Comparison of ENCODE assay signal across 1 cellular context in genomic region chr5:14915291-14915976, GRCh38.
A peak's percentile ranks its signal among the peaks of the same experiment; 100 is the strongest.
TF ChIP-seq lines count a peak whose summit lies in the region.

No MANE protein-coding gene starts in this region.

TF ChIP-seq in HepG2, 621 proteins besides CTCF, POLR2A, EP300 and RAD21 (continued from another document and continues in another):
- TF ChIP-seq AHDC1 (CRISPR knock-in tag; IDR thresholded peaks at IDR 0.05; ENCODE audit: borderline replicate concordance) (peak; percentile 86; the same call in 1 of the 2 replicates), SKI (IDR thresholded peaks at IDR 0.05; ENCODE audit: partially characterized antibody) (peak; percentile 15), SP4 (CRISPR knock-in tag; IDR thresholded peaks at IDR 0.05) (no peak), ZMYM2 (CRISPR knock-in tag; IDR thresholded peaks at IDR 0.05) (peak; percentile 79; the same call in 1 of the 2 replicates), ZNF83 (CRISPR knock-in tag; IDR thresholded peaks at IDR 0.05; ENCODE audit: borderline replicate concordance) (no peak), MBD4 (IDR thresholded peaks at IDR 0.05; ENCODE audit: borderline replicate concordance, low read length) (no peak), NBN (conservative IDR thresholded peaks at IDR 0.05) (no peak), BRD4 (CRISPR knock-in tag; IDR thresholded peaks at IDR 0.05) (no peak), ZNF720 (CRISPR knock-in tag; IDR thresholded peaks at IDR 0.05) (no peak), TGIF2 (CRISPR knock-in tag; IDR thresholded peaks at IDR 0.05) (no peak), ZNF788 (CRISPR knock-in tag; IDR thresholded peaks at IDR 0.05; ENCODE audit: borderline replicate concordance) (no peak), ZBTB49 (CRISPR knock-in tag; IDR thresholded peaks at IDR 0.05; ENCODE audit: borderline replicate concordance) (no peak), DNMT1 (CRISPR knock-in tag; IDR thresholded peaks at IDR 0.05) (no peak), SSRP1 (CRISPR knock-in tag; IDR thresholded peaks at IDR 0.05) (no peak), KMT2A (CRISPR knock-in tag; IDR thresholded peaks at IDR 0.05) (no peak), FOXK1 (CRISPR knock-in tag; IDR thresholded peaks at IDR 0.05; ENCODE audit: borderline replicate concordance, low read depth) (no peak), TMF1 (CRISPR knock-in tag; IDR thresholded peaks at IDR 0.05; ENCODE audit: low read depth) (no peak), HNRNPLL (IDR thresholded peaks at IDR 0.05; ENCODE audit: low read depth, low read length, poor library complexity, severe bottlenecking) (no peak), EEA1 (CRISPR knock-in tag; IDR thresholded peaks at IDR 0.05; ENCODE audit: borderline replicate concordance) (no peak), MZF1 (CRISPR knock-in tag; IDR thresholded peaks at IDR 0.05; ENCODE audit: borderline replicate concordance) (no peak), ZNF317 (CRISPR knock-in tag; IDR thresholded peaks at IDR 0.05) (no peak), PHF20 (CRISPR knock-in tag; IDR thresholded peaks at IDR 0.05) (no peak), ZNF777 (CRISPR knock-in tag; IDR thresholded peaks at IDR 0.05) (no peak), ARNTL (CRISPR knock-in tag; IDR thresholded peaks at IDR 0.05) (no peak), KLF6 (CRISPR knock-in tag; IDR thresholded peaks at IDR 0.05) (no peak), ZNF205 (CRISPR knock-in tag; IDR thresholded peaks at IDR 0.05) (no peak), ZNF724P (CRISPR knock-in tag; IDR thresholded peaks at IDR 0.05; ENCODE audit: borderline replicate concordance) (no peak), POLR2AphosphoS2 (IDR thresholded peaks at IDR 0.05; ENCODE audit: low read depth, low read length) (no peak), HHEX (CRISPR knock-in tag; IDR thresholded peaks at IDR 0.05) (no peak), MEF2D (CRISPR knock-in tag; IDR thresholded peaks at IDR 0.05) (no peak), MTF2 (CRISPR knock-in tag; IDR thresholded peaks at IDR 0.05; ENCODE audit: borderline replicate concordance) (no peak), ZNF24 (IDR thresholded peaks at IDR 0.05) (no peak), KLF15 (CRISPR knock-in tag; IDR thresholded peaks at IDR 0.05; ENCODE audit: borderline replicate concordance) (no peak), ZNF766 (CRISPR knock-in tag; IDR thresholded peaks at IDR 0.05; ENCODE audit: borderline replicate concordance) (no peak), ZNF318 (CRISPR knock-in tag; IDR thresholded peaks at IDR 0.05) (no peak), FOXP4 (CRISPR knock-in tag; IDR thresholded peaks at IDR 0.05) (0 out of 2 replicates have a peak, but pooled peaks have one; percentile 26), CBX5 (CRISPR knock-in tag; IDR thresholded peaks at IDR 0.05; ENCODE audit: borderline replicate concordance) (no peak), PHF8 (CRISPR knock-in tag; IDR thresholded peaks at IDR 0.05) (no peak), CAMTA2 (CRISPR knock-in tag; IDR thresholded peaks at IDR 0.05; ENCODE audit: borderline replicate concordance) (no peak), HOXA3 (CRISPR knock-in tag; IDR thresholded peaks at IDR 0.05) (no peak), ZNF510 (CRISPR knock-in tag; IDR thresholded peaks at IDR 0.05; ENCODE audit: low read depth) (no peak), FOXA3 (CRISPR knock-in tag; IDR thresholded peaks at IDR 0.05) (peak; percentile 54), NONO (IDR thresholded peaks at IDR 0.05) (no peak), NONO (CRISPR knock-in tag; conservative IDR thresholded peaks at IDR 0.05) (no peak), RNF2 (conservative IDR thresholded peaks at IDR 0.05; ENCODE audit: low read depth) (no peak), MBNL3 (CRISPR knock-in tag; conservative IDR thresholded peaks at IDR 0.05) (no peak)
